30 cellular contexts compared by ENCODE assay signal in the genomic region with DNA sequence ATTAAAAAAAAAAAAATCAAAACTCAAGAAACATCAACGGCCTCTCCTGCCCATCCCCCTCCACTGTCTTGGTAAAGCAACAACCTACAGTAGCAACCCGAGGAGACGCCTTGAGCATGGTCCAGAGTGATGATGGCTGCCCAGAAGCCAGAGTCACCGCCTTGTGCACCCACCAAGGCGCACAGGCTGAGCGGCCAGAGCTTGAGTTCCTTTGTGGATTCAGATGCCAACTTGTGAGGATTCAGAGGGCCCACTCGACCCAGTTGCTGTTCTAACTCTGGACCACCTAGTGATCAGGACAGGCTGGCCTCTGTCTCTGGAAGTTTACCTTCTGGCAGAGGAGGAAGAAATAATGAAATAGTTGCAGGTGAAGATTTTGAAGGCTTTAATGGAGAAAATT.
"Had no signal": no experiment of that assay in that cellular context is flagged by ENCODE, and none has a peak within 500 bp of the region (broad histone marks: within the 10 kb centered on the region; RNA-seq: fewer than 3 reads in every experiment).

No MANE protein-coding gene starts in this region.

- DNase-seq: activated CD4-positive, alpha-beta memory T cell treated with anti-CD3 and anti-CD28 coated beads, Interleukin-2, amount 10 ng/mL, durations not matched to agents 7 days and 5 days; activated CD4-positive, alpha-beta T cell treated with anti-CD3 and anti-CD28 coated beads for 1 hour; activated CD4-positive, alpha-beta T cell treated with anti-CD3 and anti-CD28 coated beads for 4 hours; activated CD4-positive, alpha-beta T cell treated with anti-CD3 and anti-CD28 coated beads, Interleukin-2, amount 10 ng/mL, durations not matched to agents 7 days and 5 days; activated CD4-positive, alpha-beta T cell treated with anti-CD3 and anti-CD28 coated beads, Interleukin-2, amount 50 U/mL, for 4 hours; activated effector memory CD4-positive, alpha-beta T cell treated with Interleukin-2 at 50 U/mL for 16 hours; activated gamma-delta T cell treated with Interleukin-2 at 50 U/mL for 16 hours; activated naive CD4-positive, alpha-beta T cell treated with Interleukin-2 at 50 U/mL for 16 hours; activated naive CD8-positive, alpha-beta T cell treated with anti-CD3 and anti-CD28 coated beads, Interleukin-2, amount 10 ng/mL, durations not matched to agents 7 days and 5 days; activated T-cell treated with anti-CD3 and anti-CD28 coated beads, Interleukin-2, amount 50 U/mL, for 24 hours; cortex of kidney; dermis blood vessel endothelial cell; effector CD4-positive, alpha-beta T cell; effector memory CD8-positive, alpha-beta T cell; erythroblast; foreskin keratinocyte; gastrocnemius medialis; glutamatergic neuron; T-helper 1 cell; T-helper 17 cell; T1000 had no signal

- H3K4me1 Mint-ChIP-seq: activated CD4-positive, alpha-beta memory T cell treated with anti-CD3 and anti-CD28 coated beads, Interleukin-2, amount 10 ng/mL, durations not matched to agents 7 days and 5 days; brain; central memory CD8-positive, alpha-beta T cell; T-helper 17 cell; WTC11 had no signal

- H3K9me3 ChIP-seq: ascending aorta, esophagus muscularis mucosa, gastrocnemius medialis had no signal

- H3K4me3 Mint-ChIP-seq: activated CD4-positive, alpha-beta memory T cell treated with anti-CD3 and anti-CD28 coated beads, Interleukin-2, amount 10 ng/mL, durations not matched to agents 7 days and 5 days; activated CD4-positive, alpha-beta T cell treated with anti-CD3 and anti-CD28 coated beads, Interleukin-2, amount 10 ng/mL, durations not matched to agents 7 days and 5 days; activated naive CD8-positive, alpha-beta T cell treated with anti-CD3 and anti-CD28 coated beads, Interleukin-2, amount 10 ng/mL, durations not matched to agents 7 days and 5 days; activated T-cell treated with anti-CD3 and anti-CD28 coated beads, Interleukin-2, amount 50 U/mL, for 24 hours; activated T-helper 17 cell treated with anti-CD3 and anti-CD28 coated beads, Interleukin-2, amount 50 U/mL, for 72 hours; brain; central memory CD8-positive, alpha-beta T cell; effector memory CD8-positive, alpha-beta T cell; T-helper 17 cell; T-helper 2 cell treated with Interferon-gamma antibody and Interleukin-4, amounts not matched to agents 5 μg/mL and 100 μg/mL, for 36 hours; WTC11 had no signal

- H3K27me3 ChIP-seq: ascending aorta, esophagus muscularis mucosa, gastrocnemius medialis had no signal

- H3K36me3 Mint-ChIP-seq: activated naive CD4-positive, alpha-beta T cell treated with anti-CD3 and anti-CD28 coated beads, Interleukin-2, amount 50 U/mL, for 72 hours; activated naive CD8-positive, alpha-beta T cell treated with anti-CD3 and anti-CD28 coated beads, Interleukin-2, amount 10 ng/mL, durations not matched to agents 7 days and 5 days; brain; WTC11 had no signal

- H3K9me3 Mint-ChIP-seq: activated CD4-positive, alpha-beta memory T cell treated with anti-CD3 and anti-CD28 coated beads, Interleukin-2, amount 10 ng/mL, durations not matched to agents 7 days and 5 days; activated CD4-positive, alpha-beta T cell treated with anti-CD3 and anti-CD28 coated beads, Interleukin-2, amount 10 ng/mL, durations not matched to agents 7 days and 5 days; activated naive CD4-positive, alpha-beta T cell treated with anti-CD3 and anti-CD28 coated beads, Interleukin-2, amount 50 U/mL, for 72 hours; activated naive CD8-positive, alpha-beta T cell treated with anti-CD3 and anti-CD28 coated beads, Interleukin-2, amount 10 ng/mL, durations not matched to agents 7 days and 5 days; activated T-cell treated with anti-CD3 and anti-CD28 coated beads, Interleukin-2, amount 50 U/mL, for 24 hours; activated T-helper 17 cell treated with anti-CD3 and anti-CD28 coated beads, Interleukin-2, amount 50 U/mL, for 72 hours; central memory CD8-positive, alpha-beta T cell; effector memory CD8-positive, alpha-beta T cell; T-helper 2 cell treated with Interferon-gamma antibody and Interleukin-4, amounts not matched to agents 5 μg/mL and 100 μg/mL, for 36 hours; WTC11 had no signal

- H3K36me3 ChIP-seq: ascending aorta, esophagus muscularis mucosa, gastrocnemius medialis had no signal

- H3K4me1 ChIP-seq: ascending aorta, foreskin keratinocyte, gastrocnemius medialis had no signal

- H3K27ac Mint-ChIP-seq: activated CD4-positive, alpha-beta memory T cell treated with anti-CD3 and anti-CD28 coated beads, Interleukin-2, amount 10 ng/mL, durations not matched to agents 7 days and 5 days; activated CD4-positive, alpha-beta T cell treated with anti-CD3 and anti-CD28 coated beads, Interleukin-2, amount 10 ng/mL, durations not matched to agents 7 days and 5 days; activated naive CD8-positive, alpha-beta T cell treated with anti-CD3 and anti-CD28 coated beads, Interleukin-2, amount 10 ng/mL, durations not matched to agents 7 days and 5 days; activated T-cell treated with anti-CD3 and anti-CD28 coated beads, Interleukin-2, amount 50 U/mL, for 24 hours; activated T-helper 17 cell treated with anti-CD3 and anti-CD28 coated beads, Interleukin-2, amount 50 U/mL, for 72 hours; brain; effector memory CD8-positive, alpha-beta T cell; T-helper 17 cell; T-helper 2 cell treated with Interferon-gamma antibody and Interleukin-4, amounts not matched to agents 5 μg/mL and 100 μg/mL, for 36 hours; WTC11 had no signal

- H3K27me3 Mint-ChIP-seq: activated CD4-positive, alpha-beta memory T cell treated with anti-CD3 and anti-CD28 coated beads, Interleukin-2, amount 10 ng/mL, durations not matched to agents 7 days and 5 days; activated T-cell treated with anti-CD3 and anti-CD28 coated beads, Interleukin-2, amount 50 U/mL, for 24 hours; activated T-helper 17 cell treated with anti-CD3 and anti-CD28 coated beads, Interleukin-2, amount 50 U/mL, for 72 hours had no signal

- H3K27ac ChIP-seq: ascending aorta, esophagus muscularis mucosa, foreskin keratinocyte, gastrocnemius medialis, VCaP had no signal

- H3K4me3 ChIP-seq: ascending aorta, esophagus muscularis mucosa, gastrocnemius medialis had no signal
